In genomic region chr2:238239552-238239871, GRCh38 we compare ENCODE assay signal across 7 cellular contexts. TPM values are rescaled to one million over a fixed set of nuclear protein-coding genes. Genes with fewer than 3 reads are reported as not detected.
DNase-seq lines count a peak whose midpoint lies in the region; ATAC-seq, FAIRE-seq and TF ChIP-seq lines count a peak whose summit lies in the region.

No MANE protein-coding gene starts in this region.

- H3K79me2 ChIP-seq in GM12878 (ENCODE audit: control insufficient read depth, insufficient read depth, low read length), result no peaks in the 10 kb centered on the region

- H3K27me3 ChIP-seq in GM12878 (replicated peaks in 1 of 2; ENCODE audit: control insufficient read depth in 2 of 2, insufficient read depth in 2 of 2, low read length in 1 of 2), result peaks cover 0 to 8% of the 10 kb centered on the region in 2 experiments; a peak in 3 of 4 replicates

- ATAC-seq in GM19328 (IDR thresholded peaks at IDR 0.05; ENCODE audit: unreplicated experiment), result peak; percentile 29
- ATAC-seq in HG03175 (IDR thresholded peaks at IDR 0.05; ENCODE audit: unreplicated experiment), result peak; percentile 12
- ATAC-seq in GM12878, result peak; percentile 7; the same call in 2 of the 3 replicates
- ATAC-seq in GM18909 (IDR thresholded peaks at IDR 0.05; ENCODE audit: poor library complexity, unreplicated experiment), result no peak

- no peak overlapping the region for H3K27ac ChIP-seq in GM12878 (ENCODE audit: control insufficient read depth, insufficient read depth)

- RAD21 ChIA-PET in GM12878 (lab: Charles Lee; ENCODE audit: unreplicated experiment), result no interaction called here

- in situ Hi-C loops in GM12878 (cut with MboI), result no loop called here

- peak overlapping the region; percentile 92 for H3K4me2 ChIP-seq in GM12878 (ENCODE audit: control insufficient read depth, insufficient read depth)

- H3K4me1 Mint-ChIP-seq in type B pancreatic cell (ENCODE audit: unreplicated experiment), result peaks cover 7% of the 10 kb centered on the region

- H3K36me3 Mint-ChIP-seq in type B pancreatic cell, result peaks cover 4% of the 10 kb centered on the region

- no peaks in the 10 kb centered on the region for H4K20me1 ChIP-seq in GM12878 (ENCODE audit: control insufficient read depth, insufficient read depth)

- H3K4me1 ChIP-seq in GM12878 (ENCODE audit: control insufficient read depth, insufficient read depth, low read length), result 0 out of 2 replicates have a peak, but pooled peaks cover 3% of the 10 kb centered on the region

- POLR2A ChIA-PET in GM12878 (lab: Charles Lee), result interaction anchor here (0.5 to 0.6 kb wide), 3 partner anchors 37 to 455 kb away, joined by 3 to 6 read pairs (median 3); no protein-coding TSS in a partner anchor

- intact Hi-C loops in GM12878 (cut with micrococcal nuclease; ENCODE audit: unreplicated experiment) (no loop called here), lower leg skin (cut with DNase I; ENCODE audit: low total_unique reads) (no loop called here)

- no peaks in the 10 kb centered on the region for H3K9me3 ChIP-seq in GM12878 (replicated peaks; ENCODE audit: control insufficient read depth, insufficient read depth, low read length)

- TF ChIP-seq POLR2A in GM12878 (IDR thresholded peaks at IDR 0.05; ENCODE audit: low read depth, low read length), result no peak
- TF ChIP-seq POLR2A in lower leg skin (IDR thresholded peaks at IDR 0.05), result no peak

- no peak for TF ChIP-seq RAD21 in GM12878 (IDR thresholded peaks at IDR 0.05; ENCODE audit: insufficient read depth, low read depth, low read length)

- no peak for DNase-seq in GM12878 (ENCODE audit: low read depth, low spot score)
- no peak for DNase-seq in lower leg skin (ENCODE audit: low spot score in 2 of 2)
- DNase-seq in type B pancreatic cell (ENCODE audit: extremely low spot score, unreplicated experiment), result no peak
- DNase-seq in middle frontal gyrus (ENCODE audit: extremely low spot score, low spot score), result no peak

- SMC1A ChIA-PET in GM12878 (lab: Charles Lee; ENCODE audit: uncharacterized antibody, unreplicated experiment), result no interaction called here

- TF ChIP-seq CTCF in GM12878 (IDR thresholded peaks at IDR 0.05 in 2 of 3, conservative IDR thresholded peaks at IDR 0.05 in 1 of 3; ENCODE audit: control insufficient read depth in 2 of 3, extremely low read depth in 1 of 3, insufficient read depth in 1 of 3, low read depth in 3 of 3, low read length in 3 of 3) (no peak), lower leg skin (IDR thresholded peaks at IDR 0.05) (no peak), type B pancreatic cell (conservative IDR thresholded peaks at IDR 0.05) (peak; percentile 43)

- no peak overlapping the region for H3K9ac ChIP-seq in GM12878 (ENCODE audit: control insufficient read depth, insufficient read depth, low read length)

- TF ChIP-seq EP300 in GM12878 (IDR thresholded peaks at IDR 0.05; ENCODE audit: borderline replicate concordance in 1 of 2, control insufficient read depth in 1 of 2, low read depth in 2 of 2, low read length in 2 of 2), result no peak

- peaks cover 37% of the 10 kb centered on the region for H3K27me3 Mint-ChIP-seq in type B pancreatic cell

- BruUV-seq in GM12878 (replicated peaks; lab: Mats Ljungman, UMichigan), result no TSS peak

- H3K9me3 Mint-ChIP-seq in type B pancreatic cell, result no peaks in the 10 kb centered on the region

- 0% methylated on average over 2 of the region's 42 CpGs for WGBS in GM12878 (ENCODE audit: insufficient coverage, insufficient replicate concordance, low lambda C conversion rate, missing lambda C conversion rate)
- WGBS in lower leg skin, 2 donors, result 1% methylated on average over 40 of the region's 42 CpGs; no CpG with 5 or more reads in 1 of the 2 donors

- H3K36me3 ChIP-seq in GM12878 (ENCODE audit: control insufficient read depth in 2 of 2, insufficient read depth in 2 of 2, low read length in 1 of 2), result no peaks in the 10 kb centered on the region

- H3K4me3 Mint-ChIP-seq in type B pancreatic cell, result no peak overlapping the region

- peak overlapping the region; percentile 65 for H2AFZ ChIP-seq in GM12878 (ENCODE audit: control insufficient read depth, low read depth, low read length)

- no peak overlapping the region for H3K27ac Mint-ChIP-seq in type B pancreatic cell

- FAIRE-seq in GM12878 (lab: Jason Lieb, UNC), result no peak

- H3K4me3 ChIP-seq in GM12878, result peak overlapping the region; percentile 72
- H3K4me3 ChIP-seq in lower leg skin (ENCODE audit: low read depth, poor library complexity, severe bottlenecking), result peak overlapping the region; percentile 50

- CTCF ChIA-PET in GM12878 (lab: Yijun Ruan, JAX), result interaction anchor here (0.7 kb wide), 1 partner anchor 381 kb away, joined by 3 read pairs; no protein-coding TSS in a partner anchor

TF ChIP-seq in GM12878, 131 proteins besides CTCF, POLR2A, EP300 and RAD21:
- no peak for TF ChIP-seq NRF1 (conservative IDR thresholded peaks at IDR 0.05; ENCODE audit: low read depth, low read length)
TF ChIP-seq in GM12878: peak in this region for 0.

RNA-seq across cellular contexts. Expression of gene HES6, which starts 0.3 kb away (rescaled TPM):
- 1.2 TPM in 1 of 2 replicates, not detected in the other for total RNA-seq in GM12878 (2013; cell fraction: nucleolus; rRNA removed)
- 1.4 and 1.5 TPM in 2 replicates for total RNA-seq in GM12878 (2014; rRNA removed)
- 0.23 and 0.67 TPM in 2 replicates for total RNA-seq in GM12878 (2014; rRNA removed; fragmentation: Illumina TruSeq; extraction: Trizol)
- 1.7 and 1.8 TPM in 2 replicates for total RNA-seq in GM12878 (2021)
- polyA plus RNA-seq in GM12878 (2011; ENCODE audit: low read depth), result 0.43 TPM
- 0.33 and 0.61 TPM in 2 replicates for polyA plus RNA-seq in GM12878 (2011; rRNA removed)
- 0.99 and 1.9 TPM in 2 replicates for polyA plus RNA-seq in GM12878 (2011; cell fraction: cytosol; rRNA removed)
- polyA plus RNA-seq in GM12878 (2011; cell fraction: nucleus; rRNA removed), result 3.0 and 4.6 TPM in 2 replicates
- polyA plus RNA-seq in GM12878 (2012), result 0.62 and 0.97 TPM in 2 replicates
- polyA plus RNA-seq in GM12878 (2014; fragmentation: Illumina TruSeq; extraction: Trizol), result 0.21 TPM in 1 of 2 replicates, not detected in the other
- under 1 TPM; 0.11 to 0.15 TPM for polyA plus RNA-seq in GM12878 (2014; fragmentation: Nextera tagmentation; extraction: Ambion mirVana)
- polyA plus RNA-seq in GM12878 (2014; rRNA removed), result 1.2 and 2.5 TPM in 2 replicates
- 1 to 10 TPM in 1 of 2 experiments, under 1 TPM in 1; 1.00 to 1.1 TPM for polyA plus RNA-seq in GM12878 (2016; fragmentation: Nextera tagmentation; extraction: Ambion mirVana)
- 0.46 TPM in 1 of 2 replicates, not detected in the other for polyA minus RNA-seq in GM12878 (2011; rRNA and poly(A)+ RNA removed)
- not detected in 2 replicates for polyA minus RNA-seq in GM12878 (2011; cell fraction: cytosol; rRNA and poly(A)+ RNA removed)
- 1.2 and 2.1 TPM in 2 replicates for polyA minus RNA-seq in GM12878 (2011; cell fraction: nucleus; rRNA and poly(A)+ RNA removed)
- total RNA-seq in lower leg skin, result 1 to 10 TPM; 1.3 to 5.8 (median 3.1) TPM
- 12.0 and 24.4 TPM in 2 replicates for total RNA-seq in type B pancreatic cell (ENCODE audit: low replicate concordance)

RNA-seq across cellular contexts. Expression of gene ILKAP, which starts 36.0 kb away (rescaled TPM):
- 79.6 and 82.1 TPM in 2 replicates for total RNA-seq in GM12878 (2013; cell fraction: nucleolus; rRNA removed)
- total RNA-seq in GM12878 (2014; rRNA removed) (30.2 and 30.8 TPM in 2 replicates), GM12878 (2014; rRNA removed; fragmentation: Illumina TruSeq; extraction: Trizol) (22.9 and 24.0 TPM in 2 replicates), GM12878 (2021) (42.2 and 44.5 TPM in 2 replicates), lower leg skin (10 to 100 TPM; 22.8 to 73.5 (median 32.1) TPM), type B pancreatic cell (ENCODE audit: low replicate concordance) (36.7 and 50.4 TPM in 2 replicates)
- 15.1 TPM for polyA plus RNA-seq in GM12878 (2011; ENCODE audit: low read depth)
- polyA plus RNA-seq in GM12878 (2011; rRNA removed) (39.2 and 46.5 TPM in 2 replicates), GM12878 (2014; fragmentation: Illumina TruSeq; extraction: Trizol) (23.7 and 30.2 TPM in 2 replicates), GM12878 (2014; fragmentation: Nextera tagmentation; extraction: Ambion mirVana) (10 to 100 TPM in 1 of 2 experiments, 1 to 10 TPM in 1; 4.2 to 11.2 TPM), GM12878 (2014; rRNA removed) (55.8 and 65.3 TPM in 2 replicates), GM12878 (2016; fragmentation: Nextera tagmentation; extraction: Ambion mirVana) (10 to 100 TPM; 63.8 to 64.8 TPM)
- polyA plus RNA-seq in GM12878 (2011; cell fraction: cytosol; rRNA removed), result 33.9 and 48.0 TPM in 2 replicates
- 84.1 and 110 TPM in 2 replicates for polyA plus RNA-seq in GM12878 (2011; cell fraction: nucleus; rRNA removed)
- polyA plus RNA-seq in GM12878 (2012), result 23.5 and 26.6 TPM in 2 replicates
- polyA minus RNA-seq in GM12878 (2011; rRNA and poly(A)+ RNA removed), result 35.7 and 40.7 TPM in 2 replicates
- 9.7 and 12.7 TPM in 2 replicates for polyA minus RNA-seq in GM12878 (2011; cell fraction: cytosol; rRNA and poly(A)+ RNA removed)
- 30.6 and 68.0 TPM in 2 replicates for polyA minus RNA-seq in GM12878 (2011; cell fraction: nucleus; rRNA and poly(A)+ RNA removed)

RNA-seq across cellular contexts. Expression of gene PER2, which starts 48.9 kb away (rescaled TPM):
- 42.5 and 46.3 TPM in 2 replicates for total RNA-seq in GM12878 (2013; cell fraction: nucleolus; rRNA removed)
- total RNA-seq in GM12878 (2014; rRNA removed), result 6.4 and 8.7 TPM in 2 replicates
- total RNA-seq in GM12878 (2014; rRNA removed; fragmentation: Illumina TruSeq; extraction: Trizol), result 4.1 and 4.5 TPM in 2 replicates
- total RNA-seq in GM12878 (2021), result 11.1 and 15.1 TPM in 2 replicates
- polyA plus RNA-seq in GM12878 (2011; ENCODE audit: low read depth), result 2.2 TPM
- 2.9 and 4.7 TPM in 2 replicates for polyA plus RNA-seq in GM12878 (2011; rRNA removed)
- polyA plus RNA-seq in GM12878 (2011; cell fraction: cytosol; rRNA removed), result 3.8 and 5.4 TPM in 2 replicates
- 10.0 and 15.3 TPM in 2 replicates for polyA plus RNA-seq in GM12878 (2011; cell fraction: nucleus; rRNA removed)
- polyA plus RNA-seq in GM12878 (2012), result 3.7 and 4.1 TPM in 2 replicates
- 3.8 and 4.9 TPM in 2 replicates for polyA plus RNA-seq in GM12878 (2014; fragmentation: Illumina TruSeq; extraction: Trizol)
- 1 to 10 TPM; 1.5 to 2.6 TPM for polyA plus RNA-seq in GM12878 (2014; fragmentation: Nextera tagmentation; extraction: Ambion mirVana)
- 4.2 and 5.7 TPM in 2 replicates for polyA plus RNA-seq in GM12878 (2014; rRNA removed)
- 1 to 10 TPM; 4.4 to 5.5 TPM for polyA plus RNA-seq in GM12878 (2016; fragmentation: Nextera tagmentation; extraction: Ambion mirVana)
- polyA minus RNA-seq in GM12878 (2011; rRNA and poly(A)+ RNA removed), result 15.0 and 20.9 TPM in 2 replicates
- 6.5 and 8.2 TPM in 2 replicates for polyA minus RNA-seq in GM12878 (2011; cell fraction: cytosol; rRNA and poly(A)+ RNA removed)
- polyA minus RNA-seq in GM12878 (2011; cell fraction: nucleus; rRNA and poly(A)+ RNA removed), result 15.1 and 29.6 TPM in 2 replicates
- total RNA-seq in lower leg skin, result 10 to 100 TPM; 15.9 to 82.3 (median 18.1) TPM
- total RNA-seq in type B pancreatic cell (ENCODE audit: low replicate concordance), result 14.0 and 15.5 TPM in 2 replicates
